In genomic region chr18:80050797-80051196, GRCh38 we compare ENCODE assay signal across 33 cellular contexts.
"Had no signal": no experiment of that assay in that cellular context is flagged by ENCODE, and none has a peak within 500 bp of the region (broad histone marks: within the 10 kb centered on the region; RNA-seq: fewer than 3 reads in every experiment).

No MANE protein-coding gene starts in this region.

- H3K4me3 Mint-ChIP-seq: activated CD4-positive, alpha-beta memory T cell treated with anti-CD3 and anti-CD28 coated beads, Interleukin-2, amount 10 ng/mL, durations not matched to agents 7 days and 5 days; activated CD4-positive, alpha-beta T cell treated with anti-CD3 and anti-CD28 coated beads for 36 hours; activated naive CD4-positive, alpha-beta T cell treated with anti-CD3 and anti-CD28 coated beads, Interleukin-2, amount 50 U/mL, for 24 hours; activated naive CD8-positive, alpha-beta T cell treated with anti-CD3 and anti-CD28 coated beads, Interleukin-2, amount 10 ng/mL, durations not matched to agents 7 days and 5 days; activated T-cell treated with anti-CD3 and anti-CD28 coated beads, Interleukin-2, amount 50 U/mL, for 24 hours; central memory CD8-positive, alpha-beta T cell; T-helper 1 cell treated with Interleukin-12 subunit alpha and Interleukin-12 subunit beta and Interleukin-4 antibody, amounts not matched to agents 30 μg/mL and 1 μg/mL, for 36 hours; T-helper 2 cell treated with Interferon-gamma antibody and Interleukin-4, amounts not matched to agents 5 μg/mL and 100 μg/mL, for 36 hours had no signal

- H3K27ac Mint-ChIP-seq: activated CD4-positive, alpha-beta memory T cell treated with anti-CD3 and anti-CD28 coated beads, Interleukin-2, amount 10 ng/mL, durations not matched to agents 7 days and 5 days; activated CD4-positive, alpha-beta T cell treated with anti-CD3 and anti-CD28 coated beads for 36 hours; activated naive CD4-positive, alpha-beta T cell treated with anti-CD3 and anti-CD28 coated beads, Interleukin-2, amount 50 U/mL, for 24 hours; activated naive CD8-positive, alpha-beta T cell treated with anti-CD3 and anti-CD28 coated beads, Interleukin-2, amount 10 ng/mL, durations not matched to agents 7 days and 5 days; activated T-cell treated with anti-CD3 and anti-CD28 coated beads, Interleukin-2, amount 50 U/mL, for 24 hours; activated T-helper 2 cell treated with anti-CD3 and anti-CD28 coated beads, Interferon-gamma antibody, Interleukin-2, Interleukin-4, amounts not matched to agents 10 μg/mL and 5 μg/mL and 100 μg/mL, durations not matched to agents 14 hours and 24 hours and 36 hours; T-helper 1 cell treated with Interleukin-12 subunit alpha and Interleukin-12 subunit beta and Interleukin-4 antibody, amounts not matched to agents 30 μg/mL and 1 μg/mL, for 36 hours; T-helper 2 cell treated with Interferon-gamma antibody and Interleukin-4, amounts not matched to agents 5 μg/mL and 100 μg/mL, for 36 hours had no signal

- H3K4me1 Mint-ChIP-seq: activated CD4-positive, alpha-beta memory T cell treated with anti-CD3 and anti-CD28 coated beads, Interleukin-2, amount 10 ng/mL, durations not matched to agents 7 days and 5 days; activated CD4-positive, alpha-beta T cell treated with anti-CD3 and anti-CD28 coated beads for 36 hours; activated naive CD4-positive, alpha-beta T cell treated with anti-CD3 and anti-CD28 coated beads, Interleukin-2, amount 50 U/mL, for 24 hours; activated naive CD8-positive, alpha-beta T cell treated with anti-CD3 and anti-CD28 coated beads, Interleukin-2, amount 10 ng/mL, durations not matched to agents 7 days and 5 days; central memory CD8-positive, alpha-beta T cell had no signal

- H3K9ac ChIP-seq: SK-N-SH had no signal

- H3K4me2 ChIP-seq: SK-N-SH had no signal

- ATAC-seq: activated CD4-positive, alpha-beta T cell treated with anti-CD3 and anti-CD28 coated beads for 36 hours; activated CD4-positive, CD25-positive, alpha-beta regulatory T cell treated with anti-CD3 and anti-CD28 coated beads, Interleukin-2, amount 50 U/mL, for 24 hours; PC-3 had no signal

- H3K27me3 Mint-ChIP-seq: activated CD4-positive, alpha-beta memory T cell treated with anti-CD3 and anti-CD28 coated beads, Interleukin-2, amount 10 ng/mL, durations not matched to agents 7 days and 5 days; activated CD4-positive, alpha-beta T cell treated with anti-CD3 and anti-CD28 coated beads for 36 hours; activated T-cell treated with anti-CD3 and anti-CD28 coated beads, Interleukin-2, amount 50 U/mL, for 24 hours; central memory CD8-positive, alpha-beta T cell had no signal

- DNase-seq: activated CD4-positive, alpha-beta memory T cell treated with anti-CD3 and anti-CD28 coated beads, Interleukin-2, amount 10 ng/mL, durations not matched to agents 7 days and 5 days; activated CD4-positive, alpha-beta T cell treated with anti-CD3 and anti-CD28 coated beads for 36 hours; activated CD4-positive, alpha-beta T cell treated with anti-CD3 and anti-CD28 coated beads, Interleukin-2, amount 50 U/mL, for 1 hour; activated gamma-delta T cell; activated naive CD4-positive, alpha-beta T cell treated with Interleukin-2 at 50 U/mL for 16 hours; activated naive CD8-positive, alpha-beta T cell treated with anti-CD3 and anti-CD28 coated beads, Interleukin-2, amount 10 ng/mL, durations not matched to agents 7 days and 5 days; activated T-cell treated with anti-CD3 and anti-CD28 coated beads, Interleukin-2, amount 50 U/mL, for 24 hours; amygdala; Kasumi-1; MG63; NCI-H1048; NCI-H1105 treated with DMSO at 0.1 percent for 48 hours; NCI-H1436; NCI-H1694; NCI-H1930; NCI-H345; NCI-H524 treated with DMSO at 0.1 percent for 48 hours; NK-92 treated with Interleukin-12 subunit alpha and Interleukin-12 subunit beta, amount 100 ng/mL, for 24 hours; PC-3; Peyer's patch; RPMI8226; SHP77 treated with DMSO at 0.1 percent for 48 hours; SK-N-SH had no signal

- H3K27me3 ChIP-seq: ascending aorta, cardiac muscle cell, MG63, Peyer's patch, SJSA1 had no signal

- FAIRE-seq: TTC549 had no signal

- H3K27ac ChIP-seq: ascending aorta, cardiac muscle cell, Peyer's patch, SJSA1 had no signal

- H3K4me1 ChIP-seq: ascending aorta, Peyer's patch, SJSA1 had no signal
